Comparison of ENCODE assay signal across 1 cellular context in the genomic region with DNA sequence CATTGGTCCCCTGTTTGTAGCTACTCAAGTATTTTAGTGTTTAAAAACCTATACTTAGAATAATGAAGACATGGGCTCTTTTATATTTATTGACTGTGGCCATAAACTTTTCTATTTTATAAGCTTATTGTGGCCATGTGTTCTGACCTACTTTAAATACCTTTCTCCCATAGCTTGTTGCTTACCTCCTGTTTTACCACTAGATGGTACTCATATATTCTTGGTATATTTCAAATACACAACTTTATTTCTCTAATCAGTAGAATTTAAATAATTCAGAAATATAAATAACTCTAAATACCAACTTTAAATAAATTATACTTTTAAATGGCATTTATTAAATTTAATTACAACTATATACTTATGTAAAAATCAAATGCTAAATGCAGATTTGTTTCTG.
TF ChIP-seq lines count a peak whose summit lies in the region.

No MANE protein-coding gene starts in this region.

TF ChIP-seq in liver, 16 proteins besides CTCF, POLR2A, EP300 and RAD21 (continued from another document):
- TF ChIP-seq ZBTB33 (IDR thresholded peaks at IDR 0.05) (no peak), NR2F2 (IDR thresholded peaks at IDR 0.05) (no peak), EGR1 (IDR thresholded peaks at IDR 0.05; ENCODE audit: low read depth in 2 of 2) (no peak), FOXA1 (IDR thresholded peaks at IDR 0.05) (no peak), SP1 (IDR thresholded peaks at IDR 0.05) (no peak), FOXA2 (IDR thresholded peaks at IDR 0.05) (no peak), RXRA (IDR thresholded peaks at IDR 0.05) (no peak), HNF4G (IDR thresholded peaks at IDR 0.05) (no peak), JUND (IDR thresholded peaks at IDR 0.05) (no peak), TAF1 (conservative IDR thresholded peaks at IDR 0.05) (no peak)
